In the genomic region with DNA sequence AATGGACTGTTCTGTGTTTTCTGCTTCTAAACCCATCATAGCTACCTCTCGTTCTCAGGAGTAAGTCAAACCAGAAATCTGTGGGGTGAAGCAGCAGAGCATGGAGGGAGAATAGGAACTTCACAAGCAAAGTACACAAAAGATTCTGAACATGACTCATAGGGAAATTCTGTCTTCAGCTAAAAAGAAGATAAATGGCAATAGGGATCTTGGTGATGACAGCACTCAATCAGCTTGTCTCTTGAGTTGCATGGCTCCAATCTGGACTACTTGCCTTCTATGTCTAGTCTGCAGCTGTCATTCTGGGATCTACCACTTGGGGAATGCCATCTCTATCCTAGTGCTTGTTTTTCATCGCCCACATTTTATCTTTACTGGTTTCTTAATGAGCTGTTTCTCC, we compare ENCODE assay signal across 9 cellular contexts. TPM values are rescaled to one million over a fixed set of nuclear protein-coding genes. Genes with fewer than 3 reads are reported as not detected.
DNase-seq lines count a peak whose midpoint lies in the region; ATAC-seq and TF ChIP-seq lines count a peak whose summit lies in the region.
"Had no signal": no experiment of that assay in that cellular context is flagged by ENCODE, and none has a peak within 500 bp of the region (broad histone marks: within the 10 kb centered on the region; RNA-seq: fewer than 3 reads in every experiment).

No MANE protein-coding gene starts in this region.

- H4K20me1 ChIP-seq in OCI-LY7 (ENCODE audit: insufficient read depth, low read length) = no peaks in the 10 kb centered on the region

- H2AFZ ChIP-seq in OCI-LY7 (ENCODE audit: low read length) = peak overlapping the region; percentile 7; the same call in 1 of the 2 replicates

- no peaks in the 10 kb centered on the region; the same call in 1 of the 2 replicates for H3K9me3 ChIP-seq in OCI-LY7 (ENCODE audit: low read length)
- no peaks in the 10 kb centered on the region for H3K9me3 ChIP-seq in ascending aorta

- TF ChIP-seq CTCF in OCI-LY7 (conservative IDR thresholded peaks at IDR 0.05; ENCODE audit: low read length) = peak; percentile 38; the same call in 1 of the 2 replicates
- no peak for TF ChIP-seq CTCF in ascending aorta (IDR thresholded peaks at IDR 0.05)

- H3K27me3 ChIP-seq in ascending aorta = no peaks in the 10 kb centered on the region

- H3K27ac ChIP-seq in OCI-LY7 (ENCODE audit: low read depth, low read length, poor library complexity, severe bottlenecking) = no peak overlapping the region
- no peak overlapping the region for H3K27ac ChIP-seq in ascending aorta
- H3K27ac ChIP-seq: VCaP had no signal

- BruUV-seq in OCI-LY7 (replicated peaks; lab: Mats Ljungman, UMichigan) = no TSS peak

- CTCF ChIA-PET in OCI-LY7 (lab: Charles Lee; ENCODE audit: unreplicated experiment) = interaction anchor here (0.8 to 1.6 kb wide), 2 partner anchors 73 to 78 kb away, joined by 3 read pairs; partner anchors contain the start of gene ATP6V1A

- no peak overlapping the region for H3K4me2 ChIP-seq in OCI-LY7 (ENCODE audit: low read length)

- intact Hi-C loops in OCI-LY7 (cut with micrococcal nuclease; ENCODE audit: unreplicated experiment) = no loop called here
- intact Hi-C loops in ascending aorta (cut with DNase I) = no loop called here

- H3K4me1 ChIP-seq in OCI-LY7 (ENCODE audit: insufficient read depth, low read length, poor library complexity, severe bottlenecking) (peaks cover 14% of the 10 kb centered on the region), ascending aorta (no peaks in the 10 kb centered on the region)

- no peaks in the 10 kb centered on the region for H3K36me3 ChIP-seq in OCI-LY7 (ENCODE audit: insufficient read depth, low read length)
- no peaks in the 10 kb centered on the region for H3K36me3 ChIP-seq in ascending aorta

- peak; percentile 11 for DNase-seq in OCI-LY7 (ENCODE audit: low spot score)
- peak; percentile 19 for DNase-seq in myocyte (ENCODE audit: low read depth)
- no peak for DNase-seq in T-helper 1 cell
- DNase-seq in NCI-H2227 treated with DMSO at 0.1 percent for 48 hours (lab: John Stamatoyannopoulos, UW) = no peak
- no peak for DNase-seq in NOMO-1 treated with dmso at 0.1 percent for 144 hours (lab: John Stamatoyannopoulos, UW; ENCODE audit: unreplicated experiment)
- DNase-seq in ascending aorta (ENCODE audit: low spot score in 2 of 2) = no peak

- no peaks in the 10 kb centered on the region for H3K9me2 ChIP-seq in OCI-LY7 (ENCODE audit: insufficient read depth, low read length)

- ATAC-seq in GM18861 (IDR thresholded peaks at IDR 0.05; ENCODE audit: unreplicated experiment) (peak; percentile 80), HG02623 (IDR thresholded peaks at IDR 0.05; ENCODE audit: unreplicated experiment) (peak; percentile 70)

- POLR2A ChIA-PET in OCI-LY7 (lab: Charles Lee) = interaction anchor here (0.6 to 1.0 kb wide), 3 partner anchors 10 to 71 kb away, joined by 3 to 5 read pairs (median 3); no protein-coding TSS in a partner anchor

- no peaks in the 10 kb centered on the region for H3K79me2 ChIP-seq in OCI-LY7 (ENCODE audit: insufficient read depth, low read depth, low read length)

- H3K4me3 ChIP-seq in OCI-LY7 (ENCODE audit: low read depth, low read length, poor library complexity, severe bottlenecking) (no peak overlapping the region), ascending aorta (no peak overlapping the region)

RNA-seq across cellular contexts. Expression of gene GRAMD1C, which starts 13.5 kb away (rescaled TPM):
- 4.1 and 6.1 TPM in 2 replicates for total RNA-seq in OCI-LY7 (2014; rRNA removed; shearing (Covaris generic))
- total RNA-seq in OCI-LY7 (2022) (6.4 and 6.8 TPM in 2 replicates), myocyte (0.13 and 0.16 TPM in 2 replicates), ascending aorta (0.21 TPM)
- 0.04 TPM for polyA plus RNA-seq in myocyte (2012)

Comparison
In these comparisons a context has a peak if more than half of its experiments do, and no peak if none do; other contexts are left out.
1. DNase-seq: peak in OCI-LY7 (single experiment) and myocyte (single experiment); none in T-helper 1 cell (0 of 5), NCI-H2227 treated with DMSO at 0.1 percent for 48 hours (single experiment), NOMO-1 treated with dmso at 0.1 percent for 144 hours (single experiment) and ascending aorta (0 of 2).